8 cellular contexts compared by ENCODE assay signal in genomic region chr19:30226464-30227070, GRCh38.
DNase-seq lines count a peak whose midpoint lies in the region; ATAC-seq and TF ChIP-seq lines count a peak whose summit lies in the region.

No MANE protein-coding gene starts in this region.

- no peaks in the 10 kb centered on the region for H3K9me3 Mint-ChIP-seq in CD8-positive, alpha-beta T cell

- peak overlapping the region; percentile 54 for H2AFZ ChIP-seq in parathyroid adenoma

- no peak for DNase-seq in CD8-positive, alpha-beta T cell
- DNase-seq in NCI-H748 treated with DMSO at 0.1 percent for 48 hours (lab: John Stamatoyannopoulos, UW): peak; percentile 13
- DNase-seq in esophagus squamous epithelium (lab: John Stamatoyannopoulos, UW): no peak
- DNase-seq in A172 (ENCODE audit: low spot score): no peak
- DNase-seq in NCI-H526 treated with DMSO at 0.1 percent for 48 hours (lab: John Stamatoyannopoulos, UW): no peak

- no peak overlapping the region for H3K9ac ChIP-seq in parathyroid adenoma

- intact Hi-C loops in CD8-positive, alpha-beta T cell (cut with DNase I, micrococcal nuclease): no loop called here
- intact Hi-C loops in esophagus squamous epithelium (cut with DNase I): loop anchor here (10.0 kb wide), 1 partner anchor 428 kb away; no protein-coding TSS in a partner anchor

- peak in 2 of 4 donors; percentile 11 to 25 for TF ChIP-seq POLR2A in esophagus squamous epithelium (IDR thresholded peaks at IDR 0.05)

- H3K36me3 ChIP-seq in CD8-positive, alpha-beta T cell (ENCODE audit: insufficient read depth, low read length): no peaks in the 10 kb centered on the region
- H3K36me3 ChIP-seq in esophagus squamous epithelium (no peaks in the 10 kb centered on the region), parathyroid adenoma (ENCODE audit: control insufficient read depth, insufficient read depth, low read length) (no peaks in the 10 kb centered on the region)

- H3K4me2 ChIP-seq in parathyroid adenoma (ENCODE audit: low read length): peak overlapping the region; percentile 94

- POLR2A ChIA-PET in CD8-positive, alpha-beta T cell (lab: Charles Lee): no interaction called here

- no peak overlapping the region for H3K27ac ChIP-seq in CD8-positive, alpha-beta T cell (ENCODE audit: low read depth, low read length)
- H3K27ac ChIP-seq in esophagus squamous epithelium: peak overlapping the region; percentile 62 to 86 (median 78)
- H3K27ac ChIP-seq in parathyroid adenoma: no peak overlapping the region

- H3K4me3 Mint-ChIP-seq in CD8-positive, alpha-beta T cell: peak overlapping the region; percentile 69

- WGBS in esophagus squamous epithelium, 2 donors: 6 to 9% methylated on average over 17 to 29 of the region's 32 CpGs

- peaks cover 24% of the 10 kb centered on the region for H3K27me3 ChIP-seq in CD8-positive, alpha-beta T cell (ENCODE audit: insufficient read depth, low read length)
- H3K27me3 ChIP-seq in esophagus squamous epithelium (peaks cover 5 to 99% (median 9%) of the 10 kb centered on the region in 4 donors), parathyroid adenoma (ENCODE audit: control insufficient read depth, insufficient read depth, low read length) (no peaks in the 10 kb centered on the region)

- H3K4me1 ChIP-seq in CD8-positive, alpha-beta T cell (ENCODE audit: insufficient read depth, low read length): peaks cover 17% of the 10 kb centered on the region
- peaks cover 14 to 70% (median 16%) of the 10 kb centered on the region in 3 donors for H3K4me1 ChIP-seq in esophagus squamous epithelium
- H3K4me1 ChIP-seq in parathyroid adenoma: peaks cover 5% of the 10 kb centered on the region

- H3K27ac Mint-ChIP-seq in CD8-positive, alpha-beta T cell: no peak overlapping the region

- no peak for ATAC-seq in CD8-positive, alpha-beta T cell
- ATAC-seq in HG03469 (IDR thresholded peaks at IDR 0.05; ENCODE audit: unreplicated experiment) (no peak), HG03280 (IDR thresholded peaks at IDR 0.05; ENCODE audit: unreplicated experiment) (no peak)

- H3K4me1 Mint-ChIP-seq in CD8-positive, alpha-beta T cell (ENCODE audit: low read depth): peaks cover 37% of the 10 kb centered on the region

- TF ChIP-seq CTCF in CD8-positive, alpha-beta T cell (IDR thresholded peaks at IDR 0.05): no peak
- TF ChIP-seq CTCF in esophagus squamous epithelium (IDR thresholded peaks at IDR 0.05): no peak
- TF ChIP-seq CTCF in parathyroid adenoma (IDR thresholded peaks at IDR 0.05): no peak

- peak overlapping the region; percentile 41 for H3K4me3 ChIP-seq in CD8-positive, alpha-beta T cell (ENCODE audit: low read depth, low read length)
- H3K4me3 ChIP-seq in esophagus squamous epithelium (peak overlapping the region; percentile 46 to 87 (median 58)), parathyroid adenoma (ENCODE audit: low read depth, low read length) (peak overlapping the region; percentile 65)

- CTCF ChIA-PET in CD8-positive, alpha-beta T cell (lab: Charles Lee): no interaction called here

- no peaks in the 10 kb centered on the region for H3K36me3 Mint-ChIP-seq in CD8-positive, alpha-beta T cell

- H3K27me3 Mint-ChIP-seq in CD8-positive, alpha-beta T cell (ENCODE audit: low read depth): peaks cover 65% of the 10 kb centered on the region

- no peaks in the 10 kb centered on the region for H3K9me3 ChIP-seq in CD8-positive, alpha-beta T cell (ENCODE audit: low read length)
- no peaks in the 10 kb centered on the region for H3K9me3 ChIP-seq in esophagus squamous epithelium
- H3K9me3 ChIP-seq in parathyroid adenoma (ENCODE audit: control insufficient read depth, low read length): no peaks in the 10 kb centered on the region

- no peaks in the 10 kb centered on the region for H3K79me2 ChIP-seq in parathyroid adenoma

Comparison
In these comparisons a context has a peak if more than half of its experiments do, and no peak if none do; other contexts are left out.
1. H3K27ac ChIP-seq: peak in esophagus squamous epithelium (4 of 4); none in CD8-positive, alpha-beta T cell (single experiment) and parathyroid adenoma (single experiment).
2. Peak in every context shown above with its lines, with median percentiles within 50 percentile points of each other: H3K4me3 ChIP-seq.